In genomic region chr1:145992502-145992936, GRCh38 we compare ENCODE assay signal across 10 cellular contexts. TPM values are rescaled to one million over a fixed set of nuclear protein-coding genes. Genes with fewer than 3 reads are reported as not detected.
A peak's percentile ranks its signal among the peaks of the same experiment; 100 is the strongest.
DNase-seq lines count a peak whose midpoint lies in the region; ATAC-seq, FAIRE-seq and TF ChIP-seq lines count a peak whose summit lies in the region.
"Had no signal": no experiment of that assay in that cellular context is flagged by ENCODE, and none has a peak within 500 bp of the region (broad histone marks: within the 10 kb centered on the region; RNA-seq: fewer than 3 reads in every experiment).

No MANE protein-coding gene starts in this region.

- ATAC-seq in K562, result peak; percentile 4; the same call in 2 of the 3 replicates
- ATAC-seq: left colon had no signal

- DNase-seq in activated effector memory CD4-positive, alpha-beta T cell treated with anti-CD3 and anti-CD28 coated beads, Interleukin-2, amount 50 U/mL, for 16 hours, result peak; percentile 62
- no peak for DNase-seq in activated effector memory CD4-positive, alpha-beta T cell treated with Interleukin-2 at 50 U/mL for 16 hours
- peak in 1 of 4 experiments; percentile 26 for DNase-seq in K562 (ENCODE audit: extremely low read depth in 1 of 4, low spot score in 3 of 4)
- DNase-seq in midbrain (lab: John Stamatoyannopoulos, UW), result peak; percentile 54
- no peak for DNase-seq in transverse colon
- no peak for DNase-seq in middle frontal gyrus (ENCODE audit: extremely low spot score, low spot score)
- DNase-seq in ACHN, result no peak
- DNase-seq in putamen (ENCODE audit: low spot score), result no peak
- DNase-seq: left colon, NCI-H2081 treated with DMSO at 0.1 percent for 48 hours had no signal

- H3K27ac ChIP-seq in K562 (ENCODE audit: extremely low read depth, low read depth, low read length) (peak overlapping the region; percentile 99), transverse colon (peak overlapping the region; percentile 96 to 99 (median 98))

- CTCF ChIA-PET in K562 (lab: Yijun Ruan, JAX; ENCODE audit: low intra/inter-chr PET ratio), result no interaction called here

- H3K4me3 ChIP-seq in K562 (peak overlapping the region; percentile 85), transverse colon (peak overlapping the region; percentile 34 to 92 (median 74))

- H3K9me3 ChIP-seq in K562 (replicated peaks; ENCODE audit: control insufficient read depth, insufficient read depth, low read depth, low read length) (no peaks in the 10 kb centered on the region), transverse colon (no peaks in the 10 kb centered on the region)

- H3K4me2 ChIP-seq in K562 (ENCODE audit: insufficient read depth, low read length), result peak overlapping the region; percentile 97

- POLR2A ChIA-PET in K562 (lab: Yijun Ruan, JAX), result interaction anchor here (1.0 to 14.0 kb wide), 11 partner anchors 10 to 84 kb away, joined by 3 to 320 read pairs (median 9); partner anchors contain the start of genes ANKRD34A, POLR3GL and RBM8A

- H3K9ac ChIP-seq in K562 (ENCODE audit: insufficient read depth in 1 of 2, low read depth in 2 of 2, low read length in 2 of 2), result peak overlapping the region; percentile 39 to 100; a peak in 3 of 4 replicates

- H3K79me2 ChIP-seq in K562 (ENCODE audit: control insufficient read depth, insufficient read depth, low read length), result peaks cover 62% of the 10 kb centered on the region

- TF ChIP-seq CTCF in K562 (IDR thresholded peaks at IDR 0.05 in 2 of 3, conservative IDR thresholded peaks at IDR 0.05 in 1 of 3; ENCODE audit: insufficient read depth in 2 of 3, low read depth in 1 of 3, low read length in 3 of 3) (no peak), transverse colon (IDR thresholded peaks at IDR 0.05) (no peak)

- WGBS in K562 (ENCODE audit: insufficient coverage, low coverage, missing lambda C conversion rate), result 18% methylated on average over 1 of the region's 1 CpG
- 11 to 40% methylated on average over 1 of the region's 1 CpG for WGBS in transverse colon (ENCODE audit: low coverage in 1 of 2), 2 donors

- no peak for FAIRE-seq in K562 (lab: Jason Lieb, UNC)

- TF ChIP-seq EP300 in K562 (IDR thresholded peaks at IDR 0.05; ENCODE audit: low read length) (no peak), transverse colon (IDR thresholded peaks at IDR 0.05; ENCODE audit: low read depth) (no peak)

- BruUV-seq in K562 (replicated peaks; lab: Mats Ljungman, UMichigan), result no TSS peak

- intact Hi-C loops in K562 (cut with micrococcal nuclease), result no loop called here
- intact Hi-C loops in transverse colon (cut with DNase I; ENCODE audit: low total_unique reads), result no loop called here

- H3K36me3 ChIP-seq in K562 (ENCODE audit: control insufficient read depth, insufficient read depth, low read length) (peaks cover 44% of the 10 kb centered on the region), transverse colon (peaks cover 7 to 40% (median 20%) of the 10 kb centered on the region in 4 donors)

- TF ChIP-seq POLR2A in K562 (conservative IDR thresholded peaks at IDR 0.05) (no peak), transverse colon (IDR thresholded peaks at IDR 0.05) (peak; percentile 59)

- peaks cover 0 to 14% of the 10 kb centered on the region in 2 experiments; a peak in 3 of 5 replicates for H3K4me1 ChIP-seq in K562 (replicated peaks in 1 of 2; ENCODE audit: control insufficient read depth in 2 of 2, insufficient read depth in 2 of 2, low read length in 2 of 2)
- peaks cover 2 to 36% (median 30%) of the 10 kb centered on the region in 4 donors for H3K4me1 ChIP-seq in transverse colon

- in situ Hi-C loops in K562 (cut with MboI), result no loop called here
- in situ Hi-C loops in transverse colon (cut with MboI; ENCODE audit: low pct_ligation_motif_present in 1 of 4, low pct_unique_long_range_greater_than_20kb in 1 of 4, low sequenced_read_pairs in 3 of 4), result no loop called here
- in situ Hi-C loops in ACHN (cut with HindIII; ENCODE audit: low pct_ligation_motif_present, low pct_unique_long_range_greater_than_20kb, low sequenced_read_pairs), result no loop called here

- peaks cover 3% of the 10 kb centered on the region for H3K9me1 ChIP-seq in K562 (ENCODE audit: control insufficient read depth, insufficient read depth, low read length)

- peaks cover 44% of the 10 kb centered on the region for H4K20me1 ChIP-seq in K562 (replicated peaks; ENCODE audit: control insufficient read depth, insufficient read depth, low read length)

- H2AFZ ChIP-seq in K562 (ENCODE audit: low read depth, low read length), result no peak overlapping the region

- H3K27me3 ChIP-seq in K562 (ENCODE audit: control insufficient read depth in 2 of 2, insufficient read depth in 2 of 2, low read length in 2 of 2) (no peaks in the 10 kb centered on the region), transverse colon (no peaks in the 10 kb centered on the region)

- no peak for TF ChIP-seq RAD21 in K562 (CRISPR knock-in tag; conservative IDR thresholded peaks at IDR 0.05 in 1 of 2, IDR thresholded peaks at IDR 0.05 in 1 of 2)

RNA-seq across cellular contexts. Expression of gene TXNIP, which starts 3.9 kb away (rescaled TPM):
- 1,167 and 1,393 TPM in 2 replicates for total RNA-seq in K562 (2011; cell fraction: chromatin; rRNA removed; ENCODE audit: low replicate concordance)
- 716 and 782 TPM in 2 replicates for total RNA-seq in K562 (2011; cell fraction: nucleolus; rRNA removed)
- total RNA-seq in K562 (2011; cell fraction: nucleoplasm; rRNA removed), result 756 and 864 TPM in 2 replicates
- total RNA-seq in K562 (2014; rRNA removed) (202 and 226 TPM in 2 replicates), K562 (2014; rRNA removed; fragmentation: Illumina TruSeq; extraction: Trizol) (278 and 307 TPM in 2 replicates), K562 (2015; rRNA removed; fragmentation: Illumina TruSeq; extraction: Trizol) (217 and 235 TPM in 2 replicates), K562 (2021) (257 and 263 TPM in 2 replicates), transverse colon (1,000 to 10,000 TPM in 2 of 4 donors, 100 to 1,000 TPM in 2; 296 to 2,602 (median 982) TPM)
- polyA plus RNA-seq in K562 (2011; rRNA removed) (499 and 553 TPM in 2 replicates), K562 (2014; fragmentation: Illumina TruSeq; extraction: Trizol) (253 and 295 TPM in 2 replicates), K562 (2014; fragmentation: Nextera tagmentation; extraction: Ambion mirVana) (100 to 1,000 TPM; 120 to 237 TPM), K562 (2014; rRNA removed) (249 and 259 TPM in 2 replicates)
- polyA plus RNA-seq in K562 (2011; cell fraction: cytosol; rRNA removed), result 244 and 270 TPM in 2 replicates
- polyA plus RNA-seq in K562 (2011; cell fraction: nucleus; rRNA removed), result 1,140 and 1,617 TPM in 2 replicates
- 256 and 452 TPM in 2 replicates for polyA plus RNA-seq in K562 (2012)
- polyA minus RNA-seq in K562 (2011; rRNA and poly(A)+ RNA removed), result 595 and 605 TPM in 2 replicates
- 116 and 223 TPM in 2 replicates for polyA minus RNA-seq in K562 (2011; cell fraction: cytosol; rRNA and poly(A)+ RNA removed)
- 667 and 1,436 TPM in 2 replicates for polyA minus RNA-seq in K562 (2011; cell fraction: nucleus; rRNA and poly(A)+ RNA removed)

RNA-seq across cellular contexts. Expression of gene POLR3GL, which starts 28.0 kb away (rescaled TPM):
- total RNA-seq in K562 (2011; cell fraction: chromatin; rRNA removed; ENCODE audit: low replicate concordance), result 13.4 and 16.3 TPM in 2 replicates
- total RNA-seq in K562 (2011; cell fraction: nucleolus; rRNA removed), result 10.0 TPM in 2 replicates
- total RNA-seq in K562 (2011; cell fraction: nucleoplasm; rRNA removed), result 9.5 and 10.3 TPM in 2 replicates
- 28.5 and 29.6 TPM in 2 replicates for total RNA-seq in K562 (2014; rRNA removed)
- 38.6 and 48.4 TPM in 2 replicates for total RNA-seq in K562 (2014; rRNA removed; fragmentation: Illumina TruSeq; extraction: Trizol)
- 35.2 and 38.2 TPM in 2 replicates for total RNA-seq in K562 (2015; rRNA removed; fragmentation: Illumina TruSeq; extraction: Trizol)
- 17.3 and 21.1 TPM in 2 replicates for total RNA-seq in K562 (2021)
- 31.0 and 39.4 TPM in 2 replicates for polyA plus RNA-seq in K562 (2011; rRNA removed)
- polyA plus RNA-seq in K562 (2011; cell fraction: cytosol; rRNA removed), result 20.4 and 22.2 TPM in 2 replicates
- polyA plus RNA-seq in K562 (2011; cell fraction: nucleus; rRNA removed), result 18.8 and 22.7 TPM in 2 replicates
- polyA plus RNA-seq in K562 (2012), result 37.6 and 38.4 TPM in 2 replicates
- polyA plus RNA-seq in K562 (2014; fragmentation: Illumina TruSeq; extraction: Trizol), result 47.6 and 47.9 TPM in 2 replicates
- polyA plus RNA-seq in K562 (2014; fragmentation: Nextera tagmentation; extraction: Ambion mirVana), result 10 to 100 TPM; 14.6 to 21.7 TPM
- 36.1 and 48.4 TPM in 2 replicates for polyA plus RNA-seq in K562 (2014; rRNA removed)
- polyA minus RNA-seq in K562 (2011; rRNA and poly(A)+ RNA removed), result 13.5 and 15.8 TPM in 2 replicates
- 8.9 and 9.3 TPM in 2 replicates for polyA minus RNA-seq in K562 (2011; cell fraction: cytosol; rRNA and poly(A)+ RNA removed)
- 7.8 and 13.4 TPM in 2 replicates for polyA minus RNA-seq in K562 (2011; cell fraction: nucleus; rRNA and poly(A)+ RNA removed)
- total RNA-seq in transverse colon, result 10 to 100 TPM in 3 of 4 donors, 1 to 10 TPM in 1; 1.2 to 23.7 (median 14.4) TPM

RNA-seq across cellular contexts. Expression of gene ANKRD34A, which starts 28.1 kb away (rescaled TPM):
- 1.7 and 2.2 TPM in 2 replicates for total RNA-seq in K562 (2011; cell fraction: chromatin; rRNA removed; ENCODE audit: low replicate concordance)
- total RNA-seq in K562 (2011; cell fraction: nucleolus; rRNA removed), result 2.3 and 3.2 TPM in 2 replicates
- 2.1 and 2.3 TPM in 2 replicates for total RNA-seq in K562 (2011; cell fraction: nucleoplasm; rRNA removed)
- total RNA-seq in K562 (2014; rRNA removed), result 0.41 and 0.86 TPM in 2 replicates
- total RNA-seq in K562 (2014; rRNA removed; fragmentation: Illumina TruSeq; extraction: Trizol), result 0.18 and 0.38 TPM in 2 replicates
- total RNA-seq in K562 (2015; rRNA removed; fragmentation: Illumina TruSeq; extraction: Trizol), result 0.43 and 0.45 TPM in 2 replicates
- 0.89 and 1.6 TPM in 2 replicates for total RNA-seq in K562 (2021)
- polyA plus RNA-seq in K562 (2011; rRNA removed), result 0.81 and 1.0 TPM in 2 replicates
- 0.80 and 1.2 TPM in 2 replicates for polyA plus RNA-seq in K562 (2011; cell fraction: cytosol; rRNA removed)
- polyA plus RNA-seq in K562 (2011; cell fraction: nucleus; rRNA removed), result 3.0 and 4.9 TPM in 2 replicates
- 0.68 and 1.0 TPM in 2 replicates for polyA plus RNA-seq in K562 (2012)
- 0.80 and 0.91 TPM in 2 replicates for polyA plus RNA-seq in K562 (2014; fragmentation: Illumina TruSeq; extraction: Trizol)
- polyA plus RNA-seq in K562 (2014; fragmentation: Nextera tagmentation; extraction: Ambion mirVana), result under 1 TPM; 0.06 to 0.07 TPM
- polyA plus RNA-seq in K562 (2014; rRNA removed), result 0.64 and 0.81 TPM in 2 replicates
- 0.49 and 0.72 TPM in 2 replicates for polyA minus RNA-seq in K562 (2011; rRNA and poly(A)+ RNA removed)
- polyA minus RNA-seq in K562 (2011; cell fraction: cytosol; rRNA and poly(A)+ RNA removed), result 0.38 and 1.2 TPM in 2 replicates
- polyA minus RNA-seq in K562 (2011; cell fraction: nucleus; rRNA and poly(A)+ RNA removed), result 1.9 and 2.0 TPM in 2 replicates
- 1 to 10 TPM in 1 of 4 donors, under 1 TPM in 2, not detected in 1; 0.41 to 4.1 (median 0.64) TPM for total RNA-seq in transverse colon

RNA-seq across cellular contexts. Expression of gene HJV, which starts 29.0 kb away (rescaled TPM):
- total RNA-seq in K562 (2011; cell fraction: chromatin; rRNA removed; ENCODE audit: low replicate concordance), result 6.4 and 7.7 TPM in 2 replicates
- 5.4 and 7.8 TPM in 2 replicates for total RNA-seq in K562 (2011; cell fraction: nucleolus; rRNA removed)
- 6.4 and 6.9 TPM in 2 replicates for total RNA-seq in K562 (2011; cell fraction: nucleoplasm; rRNA removed)
- total RNA-seq in K562 (2014; rRNA removed), result 1.1 and 2.5 TPM in 2 replicates
- 2.1 and 3.3 TPM in 2 replicates for total RNA-seq in K562 (2014; rRNA removed; fragmentation: Illumina TruSeq; extraction: Trizol)
- 1.9 and 2.9 TPM in 2 replicates for total RNA-seq in K562 (2015; rRNA removed; fragmentation: Illumina TruSeq; extraction: Trizol)
- total RNA-seq in K562 (2021), result 2.1 and 2.9 TPM in 2 replicates
- polyA plus RNA-seq in K562 (2011; rRNA removed), result 3.2 and 6.6 TPM in 2 replicates
- polyA plus RNA-seq in K562 (2011; cell fraction: cytosol; rRNA removed), result 3.0 and 4.6 TPM in 2 replicates
- 3.7 and 5.5 TPM in 2 replicates for polyA plus RNA-seq in K562 (2011; cell fraction: nucleus; rRNA removed)
- polyA plus RNA-seq in K562 (2012), result 2.9 and 4.8 TPM in 2 replicates
- 2.7 and 3.0 TPM in 2 replicates for polyA plus RNA-seq in K562 (2014; fragmentation: Illumina TruSeq; extraction: Trizol)
- 1 to 10 TPM; 1.0 to 1.3 TPM for polyA plus RNA-seq in K562 (2014; fragmentation: Nextera tagmentation; extraction: Ambion mirVana)
- 2.4 and 5.5 TPM in 2 replicates for polyA plus RNA-seq in K562 (2014; rRNA removed)
- polyA minus RNA-seq in K562 (2011; rRNA and poly(A)+ RNA removed), result 4.3 and 4.5 TPM in 2 replicates
- polyA minus RNA-seq in K562 (2011; cell fraction: cytosol; rRNA and poly(A)+ RNA removed), result 0.73 and 2.8 TPM in 2 replicates
- polyA minus RNA-seq in K562 (2011; cell fraction: nucleus; rRNA and poly(A)+ RNA removed), result 2.3 and 2.7 TPM in 2 replicates
- under 1 TPM in 1 of 4 donors, not detected in 3; 0.27 TPM for total RNA-seq in transverse colon
- total RNA-seq: left colon had no signal

RNA-seq across cellular contexts. Expression of gene LIX1L, which starts 34.7 kb away (rescaled TPM):
- total RNA-seq in K562 (2011; cell fraction: chromatin; rRNA removed; ENCODE audit: low replicate concordance), result 5.2 and 6.2 TPM in 2 replicates
- total RNA-seq in K562 (2011; cell fraction: nucleolus; rRNA removed), result 4.7 and 4.8 TPM in 2 replicates
- total RNA-seq in K562 (2011; cell fraction: nucleoplasm; rRNA removed), result 8.9 and 14.7 TPM in 2 replicates
- total RNA-seq in K562 (2014; rRNA removed), result 7.4 and 10.7 TPM in 2 replicates
- 10.0 and 11.0 TPM in 2 replicates for total RNA-seq in K562 (2014; rRNA removed; fragmentation: Illumina TruSeq; extraction: Trizol)
- 11.7 and 12.9 TPM in 2 replicates for total RNA-seq in K562 (2015; rRNA removed; fragmentation: Illumina TruSeq; extraction: Trizol)
- total RNA-seq in K562 (2021), result 15.7 and 16.4 TPM in 2 replicates
- 20.6 and 26.5 TPM in 2 replicates for polyA plus RNA-seq in K562 (2011; rRNA removed)
- polyA plus RNA-seq in K562 (2011; cell fraction: cytosol; rRNA removed), result 23.9 and 30.3 TPM in 2 replicates
- 5.3 and 5.5 TPM in 2 replicates for polyA plus RNA-seq in K562 (2011; cell fraction: nucleus; rRNA removed)
- polyA plus RNA-seq in K562 (2012), result 4.7 and 8.4 TPM in 2 replicates
- 10.5 and 12.5 TPM in 2 replicates for polyA plus RNA-seq in K562 (2014; fragmentation: Illumina TruSeq; extraction: Trizol)
- 1 to 10 TPM; 4.6 to 9.2 TPM for polyA plus RNA-seq in K562 (2014; fragmentation: Nextera tagmentation; extraction: Ambion mirVana)
- 13.5 and 16.1 TPM in 2 replicates for polyA plus RNA-seq in K562 (2014; rRNA removed)
- 17.0 and 21.0 TPM in 2 replicates for polyA minus RNA-seq in K562 (2011; rRNA and poly(A)+ RNA removed)
- 11.1 and 12.0 TPM in 2 replicates for polyA minus RNA-seq in K562 (2011; cell fraction: cytosol; rRNA and poly(A)+ RNA removed)
- 1.8 and 3.0 TPM in 2 replicates for polyA minus RNA-seq in K562 (2011; cell fraction: nucleus; rRNA and poly(A)+ RNA removed)
- total RNA-seq in transverse colon, result 10 to 100 TPM in 2 of 4 donors, 1 to 10 TPM in 2; 7.2 to 12.5 (median 9.8) TPM

Comparison
In these comparisons a context has a peak if more than half of its experiments do, and no peak if none do; other contexts are left out.
1. DNase-seq: peak in activated effector memory CD4-positive, alpha-beta T cell treated with anti-CD3 and anti-CD28 coated beads, Interleukin-2, amount 50 U/mL, for 16 hours (single experiment) and midbrain (single experiment); none in activated effector memory CD4-positive, alpha-beta T cell treated with Interleukin-2 at 50 U/mL for 16 hours (single experiment), transverse colon (single experiment), middle frontal gyrus (single experiment), ACHN (single experiment) and putamen (single experiment).